ENCODE assay signal across 2 cellular contexts in genomic region chrX:47658684-47659515, GRCh38.
TF ChIP-seq lines count a peak whose summit lies in the region.

A gene with protein sequence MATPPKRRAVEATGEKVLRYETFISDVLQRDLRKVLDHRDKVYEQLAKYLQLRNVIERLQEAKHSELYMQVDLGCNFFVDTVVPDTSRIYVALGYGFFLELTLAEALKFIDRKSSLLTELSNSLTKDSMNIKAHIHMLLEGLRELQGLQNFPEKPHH (minus strand): TSS chrX:47659180. CDS start chrX:47658927, 253 bp downstream.

TF ChIP-seq in IMR-90, 13 proteins besides CTCF, POLR2A, EP300 and RAD21:
- no peak for TF ChIP-seq USF2 (IDR thresholded peaks at IDR 0.05; ENCODE audit: low read depth, low read length)
- TF ChIP-seq BHLHE40 (IDR thresholded peaks at IDR 0.05; ENCODE audit: low read depth, low read length): peak; percentile 28; the same call in 1 of the 2 replicates
- no peak for TF ChIP-seq MAFK (IDR thresholded peaks at IDR 0.05; ENCODE audit: low read depth, low read length)
- TF ChIP-seq MAZ (IDR thresholded peaks at IDR 0.05; ENCODE audit: borderline replicate concordance, low read depth, low read length): peak; percentile 78; the same call in 1 of the 2 replicates
- TF ChIP-seq SMC3 (IDR thresholded peaks at IDR 0.05; ENCODE audit: low read depth, low read length): no peak
- no peak for TF ChIP-seq CEBPB (IDR thresholded peaks at IDR 0.05; ENCODE audit: low read depth, low read length)
- no peak for TF ChIP-seq CHD1 (IDR thresholded peaks at IDR 0.05; ENCODE audit: low read depth, low read length)
- TF ChIP-seq RFX5 (IDR thresholded peaks at IDR 0.05; ENCODE audit: low read depth, low read length): no peak
- TF ChIP-seq MXI1 (IDR thresholded peaks at IDR 0.05; ENCODE audit: borderline replicate concordance, low read depth, low read length): peak; percentile 59

TF ChIP-seq in endothelial cell of umbilical vein, 7 proteins besides CTCF, POLR2A, EP300 and RAD21 (continued from another document):
- peak; percentile 59 for TF ChIP-seq MAX (IDR thresholded peaks at IDR 0.05; ENCODE audit: insufficient read depth, insufficient read length)
